In the genomic region with DNA sequence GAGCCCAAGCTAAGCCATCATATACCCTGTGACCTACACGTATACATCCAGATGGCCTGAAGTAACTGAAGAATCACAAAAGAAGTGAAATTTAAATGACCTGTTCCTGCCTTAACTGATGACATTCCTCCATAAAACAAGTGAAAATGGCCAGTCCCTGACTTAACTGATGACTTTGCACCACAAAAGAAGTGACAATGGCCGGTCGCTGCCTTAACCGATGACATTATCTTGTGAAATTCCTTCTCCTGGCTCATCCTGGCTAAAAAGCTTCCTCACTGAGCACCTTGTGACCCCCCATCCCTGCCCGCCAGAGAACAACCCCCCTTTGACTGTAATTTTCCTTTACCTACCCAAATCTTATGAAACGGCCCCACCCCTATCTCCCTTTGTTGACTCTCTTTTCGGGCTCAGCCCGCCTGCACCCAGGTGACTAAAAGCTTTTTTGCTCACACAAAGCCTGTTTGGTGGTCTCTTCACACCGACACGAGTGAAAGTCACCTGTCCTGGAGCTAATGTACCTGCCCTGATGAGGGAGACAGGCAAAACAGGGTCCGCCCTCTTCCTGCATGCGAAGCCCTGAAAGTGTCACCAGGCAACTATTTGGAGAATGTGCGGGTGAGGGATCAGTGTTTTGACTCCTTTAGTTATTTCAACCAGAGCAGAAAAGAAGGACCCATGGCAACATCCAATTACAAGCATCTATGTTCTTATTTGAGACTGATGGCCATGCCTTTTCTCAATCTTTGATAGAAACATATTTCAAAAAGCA, we compare ENCODE assay signal across 16 cellular contexts.
DNase-seq lines count a peak whose midpoint lies in the region; ATAC-seq, FAIRE-seq and TF ChIP-seq lines count a peak whose summit lies in the region.
"Had no signal": no experiment of that assay in that cellular context is flagged by ENCODE, and none has a peak within 500 bp of the region (broad histone marks: within the 10 kb centered on the region; RNA-seq: fewer than 3 reads in every experiment).

No MANE protein-coding gene starts in this region.

- no peaks in the 10 kb centered on the region for H3K79me1 ChIP-seq in IMR-90 (ENCODE audit: low read depth in 1 of 2, low read length in 2 of 2)
- H3K79me1 ChIP-seq in H1 (ENCODE audit: low read depth, low read length): no peaks in the 10 kb centered on the region

- dilution Hi-C loops in IMR-90 (cut with HindIII; ENCODE audit: low sequenced_read_pairs, unreplicated experiment): no loop called here

- no peak overlapping the region for H3K4me3 ChIP-seq in Caco-2 (ENCODE audit: low read depth, low read length)
- H3K4me3 ChIP-seq in IMR-90 (ENCODE audit: insufficient read depth, low read depth, low read length): no peak overlapping the region
- peak overlapping the region in 1 of 4 experiments; percentile 33; a peak in 1 of 8 replicates for H3K4me3 ChIP-seq in H1 (ENCODE audit: extremely low read depth in 1 of 4, insufficient read depth in 2 of 4, low read depth in 3 of 4, low read length in 4 of 4)
- H3K4me3 ChIP-seq: spleen had no signal

- no peak overlapping the region for H4K91ac ChIP-seq in IMR-90 (ENCODE audit: insufficient read depth, low read depth, low read length)
- H4K91ac ChIP-seq in H1 (replicated peaks; ENCODE audit: insufficient read length, low read length): peak overlapping the region; percentile 75

- H3K36me3 ChIP-seq in Caco-2 (ENCODE audit: control insufficient read depth, insufficient read depth, low read length): no peaks in the 10 kb centered on the region
- no peaks in the 10 kb centered on the region for H3K36me3 ChIP-seq in IMR-90 (ENCODE audit: control insufficient read depth, insufficient read depth, low read length)
- H3K36me3 ChIP-seq in H1 (ENCODE audit: control insufficient read depth in 2 of 4, insufficient read depth in 4 of 4, low read length in 3 of 4): no peaks in the 10 kb centered on the region; a peak in 1 of 8 replicates
- H3K36me3 ChIP-seq: spleen had no signal

- no peaks in the 10 kb centered on the region; the same call in 1 of the 2 replicates for H3K23me2 ChIP-seq in H1 (ENCODE audit: low read depth, low read length)

- CTCF ChIA-PET in Caco-2 (lab: Charles Lee): no interaction called here
- CTCF ChIA-PET in IMR-90 (lab: Yijun Ruan, JAX): no interaction called here
- CTCF ChIA-PET in H1 (lab: Charles Lee; ENCODE audit: partially characterized antibody): interaction anchor here (0.7 to 1.3 kb wide), 3 partner anchors 22 to 40 kb away, joined by 3 read pairs; no protein-coding TSS in a partner anchor

- in situ Hi-C loops in IMR-90 (cut with MboI; ENCODE audit: low sequenced_read_pairs): no loop called here

- H3K27ac Mint-ChIP-seq in Caco-2 (ENCODE audit: unreplicated experiment): no peak overlapping the region
- H3K27ac Mint-ChIP-seq: activated CD4-positive, alpha-beta T cell treated with anti-CD3 and anti-CD28 coated beads, Interleukin-2, amount 10 ng/mL, durations not matched to agents 24 days and 14 days; activated naive CD8-positive, alpha-beta T cell; mesothelial cell of epicardium had no signal

- no peak overlapping the region for H3K4ac ChIP-seq in IMR-90 (ENCODE audit: low read depth, low read length)
- H3K4ac ChIP-seq in H1 (replicated peaks; ENCODE audit: insufficient read length, low read depth, low read length): peak overlapping the region; percentile 76

- ATAC-seq in IMR-90 (ENCODE audit: low read depth) (peak; percentile 44; the same call in 1 of the 2 replicates), HG02852 (IDR thresholded peaks at IDR 0.05; ENCODE audit: unreplicated experiment) (no peak)

- H3K27me3 ChIP-seq in Caco-2 (replicated peaks; ENCODE audit: control insufficient read depth, insufficient read depth, low read length): no peaks in the 10 kb centered on the region
- no peaks in the 10 kb centered on the region for H3K27me3 ChIP-seq in IMR-90 (ENCODE audit: control insufficient read depth, insufficient read depth, low read length)
- no peaks in the 10 kb centered on the region for H3K27me3 ChIP-seq in H1 (replicated peaks in 1 of 4; ENCODE audit: control insufficient read depth in 3 of 4, extremely low read depth in 1 of 4, insufficient read depth in 3 of 4, low read length in 3 of 4)
- H3K27me3 ChIP-seq: spleen had no signal

- BruUV-seq in Caco-2 (replicated peaks; lab: Mats Ljungman, UMichigan) (TSS peak; percentile 83), IMR-90 (replicated peaks; lab: Mats Ljungman, UMichigan) (no TSS peak)

- no peaks in the 10 kb centered on the region for H3K36me3 Mint-ChIP-seq in Caco-2 (ENCODE audit: insufficient read depth, unreplicated experiment)
- H3K36me3 Mint-ChIP-seq: activated naive CD8-positive, alpha-beta T cell; mesothelial cell of epicardium had no signal

- no peaks in the 10 kb centered on the region for H3K27me3 Mint-ChIP-seq in Caco-2 (ENCODE audit: insufficient read depth, unreplicated experiment)

- H3K18ac ChIP-seq in IMR-90 (ENCODE audit: low read depth, low read length) (no peak overlapping the region), H1 (ENCODE audit: extremely low read depth, low read length) (no peak overlapping the region; the same call in 1 of the 2 replicates)

- POLR2A ChIA-PET in Caco-2 (lab: Charles Lee): interaction anchor here (0.6 kb wide), 1 partner anchor 207 kb away, joined by 3 read pairs; no protein-coding TSS in a partner anchor
- POLR2A ChIA-PET in IMR-90 (lab: Charles Lee; ENCODE audit: unreplicated experiment): no interaction called here
- POLR2A ChIA-PET in H1 (lab: Charles Lee; ENCODE audit: partially characterized antibody): interaction anchor here (0.9 to 2.5 kb wide), 12 partner anchors 9 to 341 kb away, joined by 3 to 17 read pairs (median 6); no protein-coding TSS in a partner anchor

- H2BK120ac ChIP-seq in IMR-90 (ENCODE audit: low read depth, low read length) (no peak overlapping the region), H1 (replicated peaks; ENCODE audit: low read depth, low read length) (peak overlapping the region; percentile 67)

- H2AK9ac ChIP-seq in IMR-90 (replicated peaks; ENCODE audit: low read depth, low read length, poor library complexity): no peak overlapping the region

- H2AK5ac ChIP-seq in IMR-90 (ENCODE audit: low read depth, low read length) (no peak overlapping the region), H1 (ENCODE audit: low read depth, low read length) (no peak overlapping the region)

- H2BK15ac ChIP-seq in IMR-90 (ENCODE audit: low read depth, low read length) (no peak overlapping the region), H1 (ENCODE audit: low read length) (no peak overlapping the region)

- no peaks in the 10 kb centered on the region for H3K9me3 ChIP-seq in Caco-2
- H3K9me3 ChIP-seq in IMR-90 (ENCODE audit: control insufficient read depth, insufficient read depth, low read length): no peaks in the 10 kb centered on the region
- H3K9me3 ChIP-seq in H1 (ENCODE audit: insufficient read depth in 2 of 2, low read depth in 1 of 2, low read length in 1 of 2): no peaks in the 10 kb centered on the region
- H3K9me3 ChIP-seq: spleen had no signal

- H4K8ac ChIP-seq in IMR-90 (ENCODE audit: low read depth in 2 of 2, low read length in 2 of 2): no peak overlapping the region
- no peak overlapping the region; the same call in 1 of the 2 replicates for H4K8ac ChIP-seq in H1 (ENCODE audit: extremely low read depth, insufficient read depth, low read length)

- 68% methylated on average over 8 of the region's 13 CpGs; no CpG with 5 or more reads in 1 of the 2 experiments for WGBS in IMR-90 (ENCODE audit: extremely low coverage in 2 of 2, insufficient read length in 1 of 2), 2 experiments
- WGBS in H1 (ENCODE audit: extremely low coverage in 1 of 2, insufficient coverage in 1 of 2, insufficient read length in 1 of 2, insufficient replicate concordance in 2 of 2, low coverage in 1 of 2, low lambda C conversion rate in 2 of 2, missing lambda C conversion rate in 1 of 2), 2 experiments: 3% methylated on average over 13 of the region's 13 CpGs; no CpG with 5 or more reads in 1 of the 2 experiments

- H3K79me2 ChIP-seq in H1 (ENCODE audit: control insufficient read depth in 1 of 2, insufficient read depth in 2 of 2, low read length in 2 of 2): no peaks in the 10 kb centered on the region

- no peaks in the 10 kb centered on the region for H3K9me3 Mint-ChIP-seq in Caco-2 (ENCODE audit: unreplicated experiment)
- H3K9me3 Mint-ChIP-seq: activated CD4-positive, alpha-beta T cell treated with anti-CD3 and anti-CD28 coated beads, Interleukin-2, amount 10 ng/mL, durations not matched to agents 24 days and 14 days; mesothelial cell of epicardium had no signal

- H3K4me3 Mint-ChIP-seq in Caco-2 (ENCODE audit: unreplicated experiment): no peak overlapping the region
- H3K4me3 Mint-ChIP-seq: activated CD4-positive, alpha-beta T cell treated with anti-CD3 and anti-CD28 coated beads, Interleukin-2, amount 10 ng/mL, durations not matched to agents 24 days and 14 days; activated naive CD8-positive, alpha-beta T cell; mesothelial cell of epicardium had no signal

- H3K23ac ChIP-seq in IMR-90 (ENCODE audit: low read depth, low read length) (no peak overlapping the region), H1 (ENCODE audit: insufficient read length) (no peak overlapping the region)

- H3K56ac ChIP-seq in IMR-90 (ENCODE audit: extremely low read depth, insufficient read depth, low read length) (no peak overlapping the region), H1 (replicated peaks; ENCODE audit: insufficient read length, low read depth, low read length) (peak overlapping the region; percentile 57)

- H2BK5ac ChIP-seq in IMR-90 (ENCODE audit: low read depth, low read length, poor library complexity, severe bottlenecking) (no peak overlapping the region), H1 (ENCODE audit: low read depth, low read length) (peak overlapping the region; percentile 94)

- H3K4me1 Mint-ChIP-seq in Caco-2 (ENCODE audit: low read depth, unreplicated experiment): no peaks in the 10 kb centered on the region
- H3K4me1 Mint-ChIP-seq: activated CD4-positive, alpha-beta T cell treated with anti-CD3 and anti-CD28 coated beads, Interleukin-2, amount 10 ng/mL, durations not matched to agents 24 days and 14 days had no signal

- H2AFZ ChIP-seq in IMR-90 (replicated peaks; ENCODE audit: low read length, poor library complexity): no peak overlapping the region
- no peak overlapping the region for H2AFZ ChIP-seq in H1 (ENCODE audit: low read length)

- no peaks in the 10 kb centered on the region for H3K9me1 ChIP-seq in IMR-90 (ENCODE audit: insufficient read depth, low read length)

- H3K14ac ChIP-seq in IMR-90 (replicated peaks; ENCODE audit: low read depth, low read length) (no peak overlapping the region), H1 (ENCODE audit: insufficient read length) (no peak overlapping the region)

- peak in 1 of 2 experiments; percentile 64; a peak in 2 of 3 replicates for TF ChIP-seq EP300 in H1 (IDR thresholded peaks at IDR 0.05; ENCODE audit: borderline replicate concordance in 1 of 2, low read depth in 2 of 2, low read length in 2 of 2)

- H2BK12ac ChIP-seq in H1 (ENCODE audit: low read depth, low read length): peak overlapping the region; percentile 84; the same call in 1 of the 2 replicates

- H4K5ac ChIP-seq in IMR-90 (ENCODE audit: low read depth, low read length): no peak overlapping the region
- H4K5ac ChIP-seq in H1 (ENCODE audit: insufficient read length, low read depth, low read length): peak overlapping the region; percentile 100

- H3K9ac ChIP-seq in IMR-90 (ENCODE audit: low read depth, low read length) (no peak overlapping the region), H1 (replicated peaks in 1 of 4; ENCODE audit: extremely low read depth in 1 of 4, low read depth in 3 of 4, low read length in 3 of 4) (peak overlapping the region in 3 of 4 experiments; percentile 10 to 43 (median 12); a peak in 3 of 7 replicates)

- intact Hi-C loops in Caco-2 (cut with micrococcal nuclease; ENCODE audit: unreplicated experiment): loop anchor here (2.0 kb wide), 1 partner anchor 38 kb away; no protein-coding TSS in a partner anchor
- intact Hi-C loops in IMR-90 (cut with micrococcal nuclease): no loop called here

- TF ChIP-seq CTCF in Caco-2 (IDR thresholded peaks at IDR 0.05; ENCODE audit: insufficient read depth in 1 of 2, low read depth in 1 of 2, low read length in 1 of 2, severe bottlenecking in 1 of 2, unreplicated experiment in 1 of 2): no peak
- no peak for TF ChIP-seq CTCF in IMR-90 (conservative IDR thresholded peaks at IDR 0.05; ENCODE audit: low read depth, low read length)
- TF ChIP-seq CTCF in H1 (IDR thresholded peaks at IDR 0.05; ENCODE audit: control extremely low read depth in 1 of 3, insufficient read depth in 1 of 3, low read depth in 1 of 3, low read length in 3 of 3): no peak

- H2BK20ac ChIP-seq in IMR-90 (ENCODE audit: low read depth, low read length) (no peak overlapping the region), H1 (ENCODE audit: low read length) (no peak overlapping the region)

- H3K27ac ChIP-seq in IMR-90 (ENCODE audit: insufficient read depth, low read length) (no peak overlapping the region), H1 (ENCODE audit: low read depth, low read length) (peak overlapping the region; percentile 78)
- H3K27ac ChIP-seq: spleen had no signal

- TF ChIP-seq POLR2A in IMR-90 (IDR thresholded peaks at IDR 0.05; ENCODE audit: low read depth, low read length) (no peak), H1 (IDR thresholded peaks at IDR 0.05; ENCODE audit: control extremely low read depth in 1 of 2, low read depth in 2 of 2, low read length in 2 of 2) (peak in 1 of 2 experiments; percentile 72; a peak in 2 of 3 replicates)

- H4K20me1 ChIP-seq in IMR-90 (ENCODE audit: insufficient read depth, low read length): no peaks in the 10 kb centered on the region
- H4K20me1 ChIP-seq in H1 (replicated peaks in 1 of 2; ENCODE audit: control insufficient read depth in 1 of 2, insufficient read depth in 2 of 2, low read length in 2 of 2): no peaks in the 10 kb centered on the region

- TF ChIP-seq RAD21 in IMR-90 (IDR thresholded peaks at IDR 0.05; ENCODE audit: low read length) (no peak), H1 (IDR thresholded peaks at IDR 0.05 in 1 of 2, conservative IDR thresholded peaks at IDR 0.05 in 1 of 2; ENCODE audit: low read depth in 2 of 2, low read length in 2 of 2) (no peak)

- peak; percentile 89 for FAIRE-seq in H1 (lab: Jason Lieb, UNC)

- no peak overlapping the region for H3K4me2 ChIP-seq in IMR-90 (ENCODE audit: low read depth, low read length)
- H3K4me2 ChIP-seq in H1 (ENCODE audit: insufficient read depth in 1 of 2, low read depth in 2 of 2, low read length in 2 of 2): peak overlapping the region; percentile 21 to 38

- peak; percentile 68 for DNase-seq in Caco-2
- DNase-seq in IMR-90: peak; percentile 8
- DNase-seq in H1 (ENCODE audit: low read depth in 1 of 2, low spot score in 2 of 2): peak; percentile 80 to 81
- DNase-seq in kidney tubule cell (ENCODE audit: low spot score): peak; percentile 83
- no peak for DNase-seq in midbrain (lab: John Stamatoyannopoulos, UW)
- DNase-seq in stimulated activated CD4-positive, alpha-beta T cell treated with anti-CD3 and anti-CD28 coated beads, Interleukin-4, amount 100 ng/mL, for 1 hour: no peak
- DNase-seq in NCI-H1048 (lab: John Stamatoyannopoulos, UW): no peak
- DNase-seq: activated CD4-positive, alpha-beta T cell treated with anti-CD3 and anti-CD28 coated beads, Interleukin-2, amount 10 ng/mL, durations not matched to agents 24 days and 14 days; DMS53; NCI-H2029 treated with DMSO at 0.1 percent for 48 hours; NCI-H774; spleen; substantia nigra had no signal

- peaks cover 19% of the 10 kb centered on the region for H3K4me1 ChIP-seq in Caco-2
- peaks cover 1% of the 10 kb centered on the region; the same call in 1 of the 2 replicates for H3K4me1 ChIP-seq in IMR-90 (ENCODE audit: control insufficient read depth, insufficient read depth, low read length)
- peaks cover 6 to 24% (median 13%) of the 10 kb centered on the region in 4 experiments; a peak in 5 of 7 replicates for H3K4me1 ChIP-seq in H1 (replicated peaks in 1 of 4; ENCODE audit: control insufficient read depth in 3 of 4, insufficient read depth in 4 of 4, low read length in 3 of 4)
- H3K4me1 ChIP-seq: spleen had no signal

Comparison
In these comparisons a context has a peak if more than half of its experiments do, and no peak if none do; other contexts are left out.
1. DNase-seq: peak in Caco-2 (2 of 2), IMR-90 (single experiment), H1 (2 of 2) and kidney tubule cell (single experiment); none in midbrain (single experiment), stimulated activated CD4-positive, alpha-beta T cell treated with anti-CD3 and anti-CD28 coated beads, Interleukin-4, amount 100 ng/mL, for 1 hour (single experiment) and NCI-H1048 (single experiment).